In the genomic region with DNA sequence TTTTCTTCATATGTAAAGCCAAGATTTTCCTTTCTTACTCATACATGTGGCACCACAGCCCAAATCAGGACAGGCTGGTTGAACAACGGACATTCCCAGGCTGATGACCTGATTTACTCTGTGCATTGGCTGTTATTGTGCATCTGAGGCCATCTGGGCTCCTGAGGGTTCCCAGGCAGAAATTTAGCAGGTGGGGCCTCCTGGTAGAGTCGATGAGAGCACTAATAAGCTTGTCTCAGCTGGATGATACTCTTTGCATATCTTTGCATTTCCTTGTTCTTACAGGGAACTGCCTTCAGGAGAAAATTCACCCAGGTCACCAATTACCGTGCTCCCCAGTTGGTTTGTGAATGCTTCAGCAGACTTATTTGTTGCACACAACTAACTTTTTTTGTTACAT, we compare ENCODE assay signal across 1 cellular context.
TF ChIP-seq lines count a peak whose summit lies in the region.

No MANE protein-coding gene starts in this region.

TF ChIP-seq in WTC11, 78 proteins besides CTCF, POLR2A, EP300 and RAD21 (continued from another document):
- TF ChIP-seq, protein P1, sequence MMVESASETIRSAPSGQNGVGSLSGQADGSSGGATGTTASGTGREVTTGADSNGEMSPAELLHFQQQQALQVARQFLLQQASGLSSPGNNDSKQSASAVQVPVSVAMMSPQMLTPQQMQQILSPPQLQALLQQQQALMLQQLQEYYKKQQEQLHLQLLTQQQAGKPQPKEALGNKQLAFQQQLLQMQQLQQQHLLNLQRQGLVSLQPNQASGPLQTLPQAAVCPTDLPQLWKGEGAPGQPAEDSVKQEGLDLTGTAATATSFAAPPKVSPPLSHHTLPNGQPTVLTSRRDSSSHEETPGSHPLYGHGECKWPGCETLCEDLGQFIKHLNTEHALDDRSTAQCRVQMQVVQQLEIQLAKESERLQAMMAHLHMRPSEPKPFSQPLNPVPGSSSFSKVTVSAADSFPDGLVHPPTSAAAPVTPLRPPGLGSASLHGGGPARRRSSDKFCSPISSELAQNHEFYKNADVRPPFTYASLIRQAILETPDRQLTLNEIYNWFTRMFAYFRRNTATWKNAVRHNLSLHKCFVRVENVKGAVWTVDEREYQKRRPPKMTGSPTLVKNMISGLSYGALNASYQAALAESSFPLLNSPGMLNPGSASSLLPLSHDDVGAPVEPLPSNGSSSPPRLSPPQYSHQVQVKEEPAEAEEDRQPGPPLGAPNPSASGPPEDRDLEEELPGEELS (CRISPR knock-in tag; IDR thresholded peaks at IDR 0.05) = no peak
- TF ChIP-seq, protein P2, sequence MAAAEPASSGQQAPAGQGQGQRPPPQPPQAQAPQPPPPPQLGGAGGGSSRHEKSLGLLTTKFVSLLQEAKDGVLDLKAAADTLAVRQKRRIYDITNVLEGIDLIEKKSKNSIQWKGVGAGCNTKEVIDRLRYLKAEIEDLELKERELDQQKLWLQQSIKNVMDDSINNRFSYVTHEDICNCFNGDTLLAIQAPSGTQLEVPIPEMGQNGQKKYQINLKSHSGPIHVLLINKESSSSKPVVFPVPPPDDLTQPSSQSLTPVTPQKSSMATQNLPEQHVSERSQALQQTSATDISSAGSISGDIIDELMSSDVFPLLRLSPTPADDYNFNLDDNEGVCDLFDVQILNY (CRISPR knock-in tag; IDR thresholded peaks at IDR 0.05) = no peak
- TF ChIP-seq ZNF671 (CRISPR knock-in tag; IDR thresholded peaks at IDR 0.05) (no peak), ZNF121 (CRISPR knock-in tag; IDR thresholded peaks at IDR 0.05) (no peak), MYBL2 (CRISPR knock-in tag; IDR thresholded peaks at IDR 0.05) (no peak), SP1 (CRISPR knock-in tag; conservative IDR thresholded peaks at IDR 0.05) (no peak), ZNF219 (CRISPR knock-in tag; IDR thresholded peaks at IDR 0.05; ENCODE audit: borderline replicate concordance) (no peak), IRF2 (CRISPR knock-in tag; IDR thresholded peaks at IDR 0.05; ENCODE audit: borderline replicate concordance, low read depth) (no peak)
- TF ChIP-seq, protein P3, sequence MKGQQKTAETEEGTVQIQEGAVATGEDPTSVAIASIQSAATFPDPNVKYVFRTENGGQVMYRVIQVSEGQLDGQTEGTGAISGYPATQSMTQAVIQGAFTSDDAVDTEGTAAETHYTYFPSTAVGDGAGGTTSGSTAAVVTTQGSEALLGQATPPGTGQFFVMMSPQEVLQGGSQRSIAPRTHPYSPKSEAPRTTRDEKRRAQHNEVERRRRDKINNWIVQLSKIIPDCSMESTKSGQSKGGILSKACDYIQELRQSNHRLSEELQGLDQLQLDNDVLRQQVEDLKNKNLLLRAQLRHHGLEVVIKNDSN (CRISPR knock-in tag; IDR thresholded peaks at IDR 0.05) = no peak
- TF ChIP-seq, protein P4, sequence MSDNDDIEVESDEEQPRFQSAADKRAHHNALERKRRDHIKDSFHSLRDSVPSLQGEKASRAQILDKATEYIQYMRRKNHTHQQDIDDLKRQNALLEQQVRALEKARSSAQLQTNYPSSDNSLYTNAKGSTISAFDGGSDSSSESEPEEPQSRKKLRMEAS (CRISPR knock-in tag; IDR thresholded peaks at IDR 0.05) = no peak
